26 cellular contexts compared by ENCODE assay signal in the genomic region with DNA sequence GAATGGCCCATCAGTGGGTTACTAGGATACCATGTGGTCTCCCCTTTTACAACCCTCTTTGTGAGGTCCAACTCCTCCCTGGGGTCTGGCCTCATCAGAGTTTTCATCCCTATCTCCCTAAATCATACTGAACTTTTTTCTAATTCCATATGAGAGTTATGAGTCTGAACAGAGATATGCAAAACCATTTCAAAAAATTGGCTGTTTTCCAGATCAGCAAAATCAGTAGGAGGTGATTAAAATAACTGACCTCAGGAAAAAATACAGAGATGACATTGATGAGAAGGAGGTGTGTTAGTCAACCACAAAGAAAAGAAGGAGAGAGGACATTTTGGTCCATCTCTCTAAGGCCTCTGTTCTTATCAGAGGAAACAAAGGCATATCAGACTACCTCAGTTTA.
"Had no signal": no experiment of that assay in that cellular context is flagged by ENCODE, and none has a peak within 500 bp of the region (broad histone marks: within the 10 kb centered on the region; RNA-seq: fewer than 3 reads in every experiment).

No MANE protein-coding gene starts in this region.

- H3K36me3 ChIP-seq: left ventricle myocardium inferior, pancreas, prostate gland, tibial nerve, upper lobe of left lung, vagina had no signal

- H3K4me3 ChIP-seq: left ventricle myocardium inferior, lung, pancreas, prostate gland, skin epidermis, tibial nerve, upper lobe of left lung, vagina had no signal

- ATAC-seq: natural killer cell; pancreas; right cardiac atrium; sciatic nerve; stimulated activated memory B cell treated with anti-CD40 and anti-IgM and Interleukin-4, amounts not matched to agents 10 μg/mL and 1 μg/mL and 100 μg/mL, for 72 hours; stimulated activated naive CD8-positive, alpha-beta T cell treated with anti-CD3 and anti-CD28 coated beads, Interleukin-15, amount 100 ng/mL, for 72 hours had no signal

- H3K9me3 ChIP-seq: left ventricle myocardium inferior, pancreas, prostate gland, tibial nerve, upper lobe of left lung, vagina had no signal

- H3K27me3 ChIP-seq: pancreas, tibial nerve, upper lobe of left lung, vagina had no signal

- H3K4me1 ChIP-seq: prostate gland, upper lobe of left lung, vagina had no signal

- H3K27ac ChIP-seq: left ventricle myocardium inferior, pancreas, prostate gland, skin epidermis, tibial nerve, upper lobe of left lung, vagina had no signal

- DNase-seq: hypothalamus; immature natural killer cell; left ventricle myocardium inferior; mesendoderm; naive B cell; natural killer cell; nucleus accumbens; pancreas; posterior cingulate gyrus; retina; right cardiac atrium; stimulated activated CD4-positive, alpha-beta T cell treated with anti-CD3 and anti-CD28 coated beads, Interleukin-12 subunit alpha, Interleukin-12 subunit beta, amount 100 ng/mL, for 4 hours; stimulated activated CD4-positive, alpha-beta T cell treated with anti-CD3 and anti-CD28 coated beads, Interleukin-15, amount 100 ng/mL, for 24 hours; stimulated activated CD4-positive, alpha-beta T cell treated with anti-CD3 and anti-CD28 coated beads, Interleukin-2, amount 100 ng/mL, for 24 hours; stimulated activated CD4-positive, alpha-beta T cell treated with anti-CD3 and anti-CD28 coated beads, Interleukin-4, amount 100 ng/mL, for 1 hour; stimulated activated naive CD4-positive, alpha-beta T cell treated with Interleukin-2 at 50 U/mL for 16 hours; stimulated activated naive CD8-positive, alpha-beta T cell treated with anti-CD3 and anti-CD28 coated beads, Interleukin-15, amount 100 ng/mL, for 72 hours; substantia nigra; upper lobe of left lung had no signal
